Comparison of ENCODE assay signal across 13 cellular contexts in genomic region chr7:131944556-131945069, GRCh38.
"Had no signal": no experiment of that assay in that cellular context is flagged by ENCODE, and none has a peak within 500 bp of the region (broad histone marks: within the 10 kb centered on the region; RNA-seq: fewer than 3 reads in every experiment).

No MANE protein-coding gene starts in this region.

- H3K79me2 ChIP-seq: parathyroid adenoma had no signal

- H3K9ac ChIP-seq: parathyroid adenoma had no signal

- H3K4me1 ChIP-seq: parathyroid adenoma had no signal

- DNase-seq: effector CD4-positive, alpha-beta T cell; stimulated activated naive CD4-positive, alpha-beta T cell had no signal

- FAIRE-seq: colon, frontal cortex, keratinocyte, small intestine had no signal

- H3K36me3 ChIP-seq: lower lobe of right lung, neutrophil, right lobe of liver, stomach, thyroid gland had no signal

- ATAC-seq: naive thymus-derived CD8-positive, alpha-beta T cell had no signal

- H3K9me3 ChIP-seq: lower lobe of right lung, neutrophil, right lobe of liver, stomach, thyroid gland had no signal

- H3K27ac ChIP-seq: lower lobe of right lung, neutrophil, parathyroid adenoma, right lobe of liver, stomach, thyroid gland had no signal

- H3K4me3 ChIP-seq: right lobe of liver, thyroid gland had no signal

- H3K27me3 ChIP-seq: thyroid gland had no signal
